Comparison of ENCODE assay signal across 24 cellular contexts in the genomic region with DNA sequence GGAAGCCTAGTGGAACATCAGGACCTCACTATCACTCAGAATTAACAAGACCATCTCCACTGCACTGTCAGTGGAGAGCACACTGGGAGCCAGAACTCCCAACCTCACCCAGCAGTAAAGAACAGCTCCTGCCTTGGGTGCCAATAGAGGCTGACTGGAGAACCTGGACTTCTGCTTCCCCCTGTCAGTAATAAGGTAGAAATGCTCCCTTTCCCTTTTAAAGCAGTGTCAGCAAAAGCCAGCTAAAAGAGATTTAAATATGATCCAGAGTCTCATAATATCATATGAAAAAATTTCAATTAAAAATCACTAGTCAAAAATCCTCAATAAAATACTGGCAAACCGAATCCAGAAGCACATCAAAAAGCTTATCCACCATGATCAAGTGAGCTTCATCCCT.
"Had no signal": no experiment of that assay in that cellular context is flagged by ENCODE, and none has a peak within 500 bp of the region (broad histone marks: within the 10 kb centered on the region; RNA-seq: fewer than 3 reads in every experiment).

No MANE protein-coding gene starts in this region.

- H3K9ac ChIP-seq: neural progenitor cell, parathyroid adenoma had no signal

- DNase-seq: dorsolateral prefrontal cortex; effector CD4-positive, alpha-beta T cell; gastrocnemius medialis; head of caudate nucleus; mesenchymal stem cell; midbrain; naive thymus-derived CD4-positive, alpha-beta T cell; sigmoid colon; stimulated activated CD4-positive, alpha-beta T cell treated with anti-CD3 and anti-CD28 coated beads, Interleukin-2, amount 100 ng/mL, for 24 hours; stimulated activated CD4-positive, alpha-beta T cell treated with anti-CD3 and anti-CD28 coated beads, Interleukin-4, amount 100 ng/mL, for 24 hours; stimulated activated naive CD8-positive, alpha-beta T cell treated with anti-CD3 and anti-CD28 coated beads, Interleukin-15, Interleukin-2, amounts not matched to agents 100 U/mL and 50 U/mL, for 24 hours; substantia nigra; testis; tibial artery had no signal

- H3K4me1 ChIP-seq: gastrocnemius medialis, neural progenitor cell, parathyroid adenoma, sigmoid colon, testis, tibial artery had no signal

- H3K27me3 Mint-ChIP-seq: progenitor cell of endocrine pancreas; stimulated activated memory B cell treated with anti-CD40 and anti-IgM and Interleukin-4, amounts not matched to agents 10 μg/mL and 1 μg/mL and 100 μg/mL, for 72 hours; type B pancreatic cell had no signal

- H3K27me3 ChIP-seq: gastrocnemius medialis, neural progenitor cell, sigmoid colon, testis, tibial artery had no signal

- H3K4me3 ChIP-seq: dorsolateral prefrontal cortex, gastrocnemius medialis, lung, neural progenitor cell, sigmoid colon, testis, tibial artery had no signal

- H3K9me3 ChIP-seq: gastrocnemius medialis, testis had no signal

- H3K4me1 Mint-ChIP-seq: naive thymus-derived CD4-positive, alpha-beta T cell; nephron; neural progenitor cell; stimulated activated memory B cell treated with anti-CD40 and anti-IgM and Interleukin-4, amounts not matched to agents 10 μg/mL and 1 μg/mL and 100 μg/mL, for 72 hours had no signal

- H3K4me3 Mint-ChIP-seq: naive thymus-derived CD4-positive, alpha-beta T cell; nephron; neural progenitor cell; stimulated activated memory B cell treated with anti-CD40 and anti-IgM and Interleukin-4, amounts not matched to agents 10 μg/mL and 1 μg/mL and 100 μg/mL, for 72 hours; type B pancreatic cell had no signal

- FAIRE-seq: colon, keratinocyte had no signal

- H3K4me2 ChIP-seq: neural progenitor cell had no signal

- ATAC-seq: gastrocnemius medialis; naive thymus-derived CD4-positive, alpha-beta T cell; stimulated activated memory B cell treated with anti-CD40 and anti-IgM and Interleukin-4, amounts not matched to agents 10 μg/mL and 1 μg/mL and 100 μg/mL, for 72 hours; stimulated activated naive CD8-positive, alpha-beta T cell treated with anti-CD3 and anti-CD28 coated beads, Interleukin-15, Interleukin-2, amounts not matched to agents 100 U/mL and 50 U/mL, for 24 hours had no signal

- H3K27ac Mint-ChIP-seq: naive thymus-derived CD4-positive, alpha-beta T cell; nephron; neural progenitor cell; progenitor cell of endocrine pancreas; stimulated activated memory B cell treated with anti-CD40 and anti-IgM and Interleukin-4, amounts not matched to agents 10 μg/mL and 1 μg/mL and 100 μg/mL, for 72 hours; type B pancreatic cell had no signal

- H3K36me3 ChIP-seq: gastrocnemius medialis, sigmoid colon, tibial artery had no signal

- H3K36me3 Mint-ChIP-seq: neural progenitor cell; stimulated activated memory B cell treated with anti-CD40 and anti-IgM and Interleukin-4, amounts not matched to agents 10 μg/mL and 1 μg/mL and 100 μg/mL, for 72 hours; type B pancreatic cell had no signal

- H2AFZ ChIP-seq: neural progenitor cell, parathyroid adenoma had no signal

- H3K27ac ChIP-seq: dorsolateral prefrontal cortex, epithelial cell of prostate, gastrocnemius medialis, neural progenitor cell, parathyroid adenoma, sigmoid colon, testis, tibial artery had no signal
